In the genomic region with DNA sequence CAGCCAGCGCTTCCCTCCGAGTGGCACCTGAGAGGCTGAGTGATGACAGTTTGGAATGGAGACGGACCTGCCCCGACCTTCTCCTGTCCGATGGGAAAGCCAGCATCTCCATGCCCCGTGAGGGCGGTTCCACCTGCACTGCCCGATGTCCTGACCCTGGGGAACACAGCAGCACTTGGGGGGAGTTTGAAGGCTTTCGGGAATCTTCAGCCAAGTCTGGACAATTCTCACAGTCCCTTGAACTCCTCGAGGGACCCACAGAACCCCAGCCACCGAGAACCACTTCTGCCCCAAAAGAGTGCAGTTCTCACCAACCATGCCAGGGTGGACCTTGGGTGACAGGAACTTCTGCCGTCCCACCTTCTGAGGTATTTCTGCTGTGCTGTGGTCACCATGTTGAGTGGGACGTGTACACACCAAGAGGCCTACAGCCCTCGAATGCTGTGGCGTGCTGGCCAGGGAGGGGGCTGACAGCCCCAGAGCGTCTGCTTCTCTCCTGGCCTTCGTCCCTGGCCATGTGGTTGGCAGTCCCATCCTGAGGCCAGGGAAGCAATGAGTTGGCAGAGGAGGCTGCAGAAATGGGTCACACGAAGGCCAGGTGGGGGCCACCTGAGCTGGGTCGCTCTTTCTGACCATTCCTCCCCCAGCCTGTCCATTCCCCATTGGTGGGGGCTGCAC, we compare ENCODE assay signal across 9 cellular contexts. TPM values are rescaled to one million over a fixed set of nuclear protein-coding genes. Genes with fewer than 3 reads are reported as not detected.
A peak's percentile ranks its signal among the peaks of the same experiment; 100 is the strongest.
DNase-seq lines count a peak whose midpoint lies in the region; ATAC-seq and TF ChIP-seq lines count a peak whose summit lies in the region.
"Had no signal": no experiment of that assay in that cellular context is flagged by ENCODE, and none has a peak within 500 bp of the region (broad histone marks: within the 10 kb centered on the region; RNA-seq: fewer than 3 reads in every experiment).

No MANE protein-coding gene starts in this region.

- peak overlapping the region; percentile 81 for H2AK5ac ChIP-seq in neuronal stem cell (ENCODE audit: low read depth, low read length)

- ATAC-seq in HG02852 (IDR thresholded peaks at IDR 0.05; ENCODE audit: unreplicated experiment): no peak

- no peak overlapping the region for H3K18ac ChIP-seq in neuronal stem cell (ENCODE audit: low read length)

- intact Hi-C loops in CD14-positive monocyte (cut with micrococcal nuclease): loop anchor here (2.0 to 10.0 kb wide), 2 partner anchors 34 to 192 kb away; a partner anchor contains a TSS

- no peak overlapping the region for H3K27ac ChIP-seq in OCI-LY3 (ENCODE audit: low read length)
- no peak overlapping the region for H3K27ac ChIP-seq in neuronal stem cell (replicated peaks; ENCODE audit: low read length)

- H3K4me3 ChIP-seq in OCI-LY3 (ENCODE audit: low read length): peak overlapping the region; percentile 79
- peak overlapping the region; percentile 69 to 86 for H3K4me3 ChIP-seq in neuronal stem cell (ENCODE audit: low read length in 2 of 2)

- H3K36me3 Mint-ChIP-seq in CD14-positive monocyte (no peaks in the 10 kb centered on the region), endothelial cell (ENCODE audit: low read depth, unreplicated experiment) (peaks cover 12% of the 10 kb centered on the region)

- peak overlapping the region; percentile 67 for H3K4me2 ChIP-seq in OCI-LY3 (ENCODE audit: low read length)
- peak overlapping the region; percentile 99 for H3K4me2 ChIP-seq in neuronal stem cell (ENCODE audit: insufficient read depth, low read length, poor library complexity, severe bottlenecking)

- POLR2A ChIA-PET in HEK293T (lab: Yijun Ruan, JAX): interaction anchor here (1.1 to 1.6 kb wide), 2 partner anchors 33 to 34 kb away, joined by 3 to 5 read pairs; a partner anchor contains a TSS

- peak overlapping the region; percentile 58 for H2BK12ac ChIP-seq in neuronal stem cell (ENCODE audit: low read length)

- H3K4me1 ChIP-seq in OCI-LY3 (ENCODE audit: low read length): peaks cover 6% of the 10 kb centered on the region; the same call in 1 of the 2 replicates
- peaks cover 6% of the 10 kb centered on the region in 2 donors for H3K4me1 ChIP-seq in neuronal stem cell (ENCODE audit: control insufficient read depth in 2 of 2, insufficient read depth in 1 of 2, low read depth in 1 of 2, low read length in 2 of 2)

- no peak overlapping the region for H2BK120ac ChIP-seq in neuronal stem cell (ENCODE audit: low read depth, low read length)

- no peaks in the 10 kb centered on the region for H3K9me3 ChIP-seq in OCI-LY3 (ENCODE audit: insufficient read depth, low read length)
- peaks cover 0 to 2% of the 10 kb centered on the region in 2 donors for H3K9me3 ChIP-seq in neuronal stem cell (replicated peaks in 1 of 2; ENCODE audit: control insufficient read depth in 2 of 2, insufficient read depth in 1 of 2, low read depth in 1 of 2, low read length in 2 of 2)

- H3K14ac ChIP-seq in neuronal stem cell (ENCODE audit: low read length): no peak overlapping the region

- H3K36me3 ChIP-seq in OCI-LY3 (replicated peaks; ENCODE audit: low read depth, low read length): no peaks in the 10 kb centered on the region
- H3K36me3 ChIP-seq in neuronal stem cell (replicated peaks in 1 of 2; ENCODE audit: control insufficient read depth in 2 of 2, insufficient read depth in 2 of 2, low read length in 2 of 2): peaks cover 7 to 9% of the 10 kb centered on the region in 2 donors

- H3K9me3 Mint-ChIP-seq in CD14-positive monocyte (peaks cover 0 to 2% (median 0%) of the 10 kb centered on the region in 7 donors), endothelial cell (ENCODE audit: unreplicated experiment) (peaks cover 8% of the 10 kb centered on the region)

- H3K79me2 ChIP-seq in OCI-LY3 (ENCODE audit: low read length): no peaks in the 10 kb centered on the region

- H2AFZ ChIP-seq in OCI-LY3 (ENCODE audit: low read depth, low read length): no peak overlapping the region
- no peak overlapping the region for H2AFZ ChIP-seq in neuronal stem cell (ENCODE audit: low read length)

- no peaks in the 10 kb centered on the region for H4K20me1 ChIP-seq in OCI-LY3 (ENCODE audit: insufficient read depth, low read length)

- peak overlapping the region; percentile 0 for H3K23ac ChIP-seq in neuronal stem cell (ENCODE audit: low read depth, low read length, poor library complexity)

- H3K4me1 Mint-ChIP-seq in CD14-positive monocyte (peaks cover 13% of the 10 kb centered on the region), endothelial cell (ENCODE audit: unreplicated experiment) (peaks cover 31% of the 10 kb centered on the region)

- H3K4ac ChIP-seq in neuronal stem cell (ENCODE audit: low read length): no peak overlapping the region

- H3K79me1 ChIP-seq in neuronal stem cell (ENCODE audit: low read depth, low read length): peaks cover 1% of the 10 kb centered on the region

- no peaks in the 10 kb centered on the region for H3K27me3 ChIP-seq in OCI-LY3 (ENCODE audit: low read depth, low read length)
- H3K27me3 ChIP-seq in neuronal stem cell (ENCODE audit: control insufficient read depth in 3 of 3, insufficient read depth in 3 of 3, low read depth in 1 of 3, low read length in 3 of 3): peaks cover 0 to 21% (median 0%) of the 10 kb centered on the region in 3 experiments

- peak overlapping the region in 5 of 7 donors; percentile 18 to 78 (median 70) for H3K27ac Mint-ChIP-seq in CD14-positive monocyte
- H3K27ac Mint-ChIP-seq in endothelial cell (ENCODE audit: unreplicated experiment): peak overlapping the region; percentile 97

- WGBS in neuronal stem cell (ENCODE audit: extremely low coverage in 2 of 2, insufficient read length in 2 of 2, insufficient replicate concordance in 1 of 2), 2 donors: no CpG with 5 or more reads among the region's 19 CpGs

- no peak overlapping the region for H4K91ac ChIP-seq in neuronal stem cell (ENCODE audit: low read depth, low read length, poor library complexity)

- no peak overlapping the region for H2BK5ac ChIP-seq in neuronal stem cell (ENCODE audit: low read length)

- no peak overlapping the region for H2BK15ac ChIP-seq in neuronal stem cell (ENCODE audit: low read length)

- no peak overlapping the region for H3K9ac ChIP-seq in OCI-LY3 (ENCODE audit: low read length)
- peak overlapping the region; percentile 94 for H3K9ac ChIP-seq in neuronal stem cell (ENCODE audit: low read depth, low read length, poor library complexity)

- DNase-seq in CD14-positive monocyte (ENCODE audit: low spot score) (no peak), endothelial cell (ENCODE audit: low spot score) (no peak), neuronal stem cell (ENCODE audit: low spot score) (no peak), HEK293T (ENCODE audit: extremely low spot score) (no peak), NCI-H1694 treated with DMSO at 0.1 percent for 48 hours (lab: John Stamatoyannopoulos, UW) (no peak), cortex of kidney (lab: John Stamatoyannopoulos, UW) (no peak)
- DNase-seq: KG1 had no signal

- H3K4me3 Mint-ChIP-seq in CD14-positive monocyte (peak overlapping the region; percentile 71 to 73), endothelial cell (ENCODE audit: unreplicated experiment) (peak overlapping the region; percentile 85)

- CTCF ChIA-PET in HEK293T (lab: Yijun Ruan, JAX): no interaction called here

- TF ChIP-seq CTCF in CD14-positive monocyte (IDR thresholded peaks at IDR 0.05): no peak
- TF ChIP-seq CTCF in OCI-LY3 (IDR thresholded peaks at IDR 0.05; ENCODE audit: low read depth, low read length): no peak
- no peak for TF ChIP-seq CTCF in endothelial cell (IDR thresholded peaks at IDR 0.05; ENCODE audit: unreplicated experiment)

- H3K27me3 Mint-ChIP-seq in CD14-positive monocyte (ENCODE audit: low read depth in 3 of 3): peaks cover 2 to 14% (median 8%) of the 10 kb centered on the region in 3 donors
- peaks cover 27% of the 10 kb centered on the region for H3K27me3 Mint-ChIP-seq in endothelial cell (ENCODE audit: unreplicated experiment)

- H4K8ac ChIP-seq in neuronal stem cell (ENCODE audit: low read depth, low read length): no peak overlapping the region

TF ChIP-seq in HEK293T, 16 proteins besides CTCF, POLR2A, EP300 and RAD21:
- TF ChIP-seq ZNF384 (IDR thresholded peaks at IDR 0.05) (no peak), SP1 (IDR thresholded peaks at IDR 0.05) (no peak), BHLHE40 (IDR thresholded peaks at IDR 0.05; ENCODE audit: borderline replicate concordance) (no peak), TARDBP (IDR thresholded peaks at IDR 0.05) (no peak), L3MBTL2 (conservative IDR thresholded peaks at IDR 0.05) (no peak), FOXA1 (IDR thresholded peaks at IDR 0.05) (no peak), HDGF (IDR thresholded peaks at IDR 0.05; ENCODE audit: borderline replicate concordance) (no peak)

RNA-seq across cellular contexts. Expression of a gene that starts 1.0 kb away (rescaled TPM):
- polyA plus RNA-seq in CD14-positive monocyte: under 1 TPM; 0.62 to 0.76 TPM
- 13.5 TPM for total RNA-seq in endothelial cell (ENCODE audit: unreplicated experiment)
- 6.1 TPM for polyA plus RNA-seq in neuronal stem cell (2013, experiment 1 of 2)
- polyA plus RNA-seq in neuronal stem cell (2013, experiment 2 of 2): 6.0 TPM

RNA-seq across cellular contexts. Expression of a gene that starts 8.5 kb away (rescaled TPM):
- polyA plus RNA-seq in CD14-positive monocyte: under 1 TPM in 1 of 2 donors, not detected in 1; 0.01 TPM
- 26.9 TPM for total RNA-seq in endothelial cell (ENCODE audit: unreplicated experiment)
- 0.43 TPM for polyA plus RNA-seq in neuronal stem cell (2013, experiment 1 of 2)
- polyA plus RNA-seq in neuronal stem cell (2013, experiment 2 of 2): 0.46 TPM

RNA-seq across cellular contexts. Expression of a gene that starts 34.3 kb away (rescaled TPM):
- 10 to 100 TPM in 1 of 2 donors, 1 to 10 TPM in 1; 8.6 to 12.0 TPM for polyA plus RNA-seq in CD14-positive monocyte
- total RNA-seq in endothelial cell (ENCODE audit: unreplicated experiment): 40.1 TPM
- polyA plus RNA-seq in neuronal stem cell (2013, experiment 1 of 2): 46.0 TPM
- polyA plus RNA-seq in neuronal stem cell (2013, experiment 2 of 2): 45.5 TPM
